Comparison of ENCODE assay signal across 3 cellular contexts in the genomic region with DNA sequence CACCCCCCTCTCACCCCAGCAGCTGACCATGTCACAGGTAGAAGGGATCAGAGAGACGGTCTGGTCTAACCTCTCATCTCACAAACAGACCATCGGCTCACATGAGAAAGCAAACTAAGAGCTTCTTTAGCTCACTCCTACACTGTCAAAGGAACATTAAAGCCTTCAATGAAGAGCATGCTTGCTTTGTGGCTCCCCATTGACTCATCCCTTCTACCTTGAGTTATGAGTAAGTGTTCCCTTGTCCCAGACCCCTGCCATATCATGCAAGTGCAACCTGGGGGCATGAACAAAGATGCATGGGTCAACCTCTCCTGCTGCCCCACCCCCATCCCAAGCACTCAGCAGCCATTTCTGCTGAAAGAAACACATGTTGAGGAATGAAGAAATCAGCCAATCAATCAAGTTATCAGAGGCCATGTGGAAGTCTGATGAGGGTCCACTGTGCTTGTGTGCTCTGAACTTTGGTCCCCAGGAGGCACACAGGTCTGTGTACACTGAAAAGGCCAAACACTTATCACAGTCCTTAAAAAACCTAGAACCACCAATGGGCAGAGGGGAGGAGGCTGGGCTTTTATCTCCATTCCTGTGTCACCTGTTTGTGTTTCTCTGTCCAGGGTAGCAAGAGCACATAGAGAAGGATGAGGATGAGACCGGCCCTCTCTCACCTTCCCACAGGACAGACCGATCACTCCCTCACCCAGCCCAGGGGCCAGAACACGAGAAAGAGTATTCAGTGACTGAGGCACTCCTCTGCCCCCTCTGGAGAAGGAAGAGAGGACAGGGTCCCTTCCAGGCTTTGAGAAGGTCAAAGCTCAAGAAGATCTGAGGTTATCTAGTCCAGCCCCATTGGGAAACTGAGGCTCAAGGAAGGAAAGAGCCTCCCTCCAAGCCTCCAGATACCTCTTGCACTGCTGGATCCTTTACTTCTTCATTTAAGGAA.
TF ChIP-seq lines count a peak whose summit lies in the region.

No MANE protein-coding gene starts in this region.

TF ChIP-seq in HCT116, 20 proteins besides CTCF, POLR2A, EP300 and RAD21:
- TF ChIP-seq, protein P1, sequence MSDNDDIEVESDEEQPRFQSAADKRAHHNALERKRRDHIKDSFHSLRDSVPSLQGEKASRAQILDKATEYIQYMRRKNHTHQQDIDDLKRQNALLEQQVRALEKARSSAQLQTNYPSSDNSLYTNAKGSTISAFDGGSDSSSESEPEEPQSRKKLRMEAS (IDR thresholded peaks at IDR 0.05), result no peak
TF ChIP-seq in HCT116: peak in this region for 0.

TF ChIP-seq in WTC11, 78 proteins besides CTCF, POLR2A, EP300 and RAD21 (continues in another document):
- no peak for TF ChIP-seq PRRX2 (CRISPR knock-in tag; IDR thresholded peaks at IDR 0.05)
- TF ChIP-seq, protein P2, sequence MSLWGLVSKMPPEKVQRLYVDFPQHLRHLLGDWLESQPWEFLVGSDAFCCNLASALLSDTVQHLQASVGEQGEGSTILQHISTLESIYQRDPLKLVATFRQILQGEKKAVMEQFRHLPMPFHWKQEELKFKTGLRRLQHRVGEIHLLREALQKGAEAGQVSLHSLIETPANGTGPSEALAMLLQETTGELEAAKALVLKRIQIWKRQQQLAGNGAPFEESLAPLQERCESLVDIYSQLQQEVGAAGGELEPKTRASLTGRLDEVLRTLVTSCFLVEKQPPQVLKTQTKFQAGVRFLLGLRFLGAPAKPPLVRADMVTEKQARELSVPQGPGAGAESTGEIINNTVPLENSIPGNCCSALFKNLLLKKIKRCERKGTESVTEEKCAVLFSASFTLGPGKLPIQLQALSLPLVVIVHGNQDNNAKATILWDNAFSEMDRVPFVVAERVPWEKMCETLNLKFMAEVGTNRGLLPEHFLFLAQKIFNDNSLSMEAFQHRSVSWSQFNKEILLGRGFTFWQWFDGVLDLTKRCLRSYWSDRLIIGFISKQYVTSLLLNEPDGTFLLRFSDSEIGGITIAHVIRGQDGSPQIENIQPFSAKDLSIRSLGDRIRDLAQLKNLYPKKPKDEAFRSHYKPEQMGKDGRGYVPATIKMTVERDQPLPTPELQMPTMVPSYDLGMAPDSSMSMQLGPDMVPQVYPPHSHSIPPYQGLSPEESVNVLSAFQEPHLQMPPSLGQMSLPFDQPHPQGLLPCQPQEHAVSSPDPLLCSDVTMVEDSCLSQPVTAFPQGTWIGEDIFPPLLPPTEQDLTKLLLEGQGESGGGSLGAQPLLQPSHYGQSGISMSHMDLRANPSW (CRISPR knock-in tag; conservative IDR thresholded peaks at IDR 0.05; ENCODE audit: low read depth), result no peak
- TF ChIP-seq, protein P3, sequence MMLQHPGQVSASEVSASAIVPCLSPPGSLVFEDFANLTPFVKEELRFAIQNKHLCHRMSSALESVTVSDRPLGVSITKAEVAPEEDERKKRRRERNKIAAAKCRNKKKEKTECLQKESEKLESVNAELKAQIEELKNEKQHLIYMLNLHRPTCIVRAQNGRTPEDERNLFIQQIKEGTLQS (CRISPR knock-in tag; conservative IDR thresholded peaks at IDR 0.05), result no peak
- no peak for TF ChIP-seq KAT7 (CRISPR knock-in tag; IDR thresholded peaks at IDR 0.05; ENCODE audit: borderline replicate concordance)
- TF ChIP-seq RORB (CRISPR knock-in tag; IDR thresholded peaks at IDR 0.05), result no peak
- TF ChIP-seq, protein P4, sequence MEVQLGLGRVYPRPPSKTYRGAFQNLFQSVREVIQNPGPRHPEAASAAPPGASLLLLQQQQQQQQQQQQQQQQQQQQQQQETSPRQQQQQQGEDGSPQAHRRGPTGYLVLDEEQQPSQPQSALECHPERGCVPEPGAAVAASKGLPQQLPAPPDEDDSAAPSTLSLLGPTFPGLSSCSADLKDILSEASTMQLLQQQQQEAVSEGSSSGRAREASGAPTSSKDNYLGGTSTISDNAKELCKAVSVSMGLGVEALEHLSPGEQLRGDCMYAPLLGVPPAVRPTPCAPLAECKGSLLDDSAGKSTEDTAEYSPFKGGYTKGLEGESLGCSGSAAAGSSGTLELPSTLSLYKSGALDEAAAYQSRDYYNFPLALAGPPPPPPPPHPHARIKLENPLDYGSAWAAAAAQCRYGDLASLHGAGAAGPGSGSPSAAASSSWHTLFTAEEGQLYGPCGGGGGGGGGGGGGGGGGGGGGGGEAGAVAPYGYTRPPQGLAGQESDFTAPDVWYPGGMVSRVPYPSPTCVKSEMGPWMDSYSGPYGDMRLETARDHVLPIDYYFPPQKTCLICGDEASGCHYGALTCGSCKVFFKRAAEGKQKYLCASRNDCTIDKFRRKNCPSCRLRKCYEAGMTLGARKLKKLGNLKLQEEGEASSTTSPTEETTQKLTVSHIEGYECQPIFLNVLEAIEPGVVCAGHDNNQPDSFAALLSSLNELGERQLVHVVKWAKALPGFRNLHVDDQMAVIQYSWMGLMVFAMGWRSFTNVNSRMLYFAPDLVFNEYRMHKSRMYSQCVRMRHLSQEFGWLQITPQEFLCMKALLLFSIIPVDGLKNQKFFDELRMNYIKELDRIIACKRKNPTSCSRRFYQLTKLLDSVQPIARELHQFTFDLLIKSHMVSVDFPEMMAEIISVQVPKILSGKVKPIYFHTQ (CRISPR knock-in tag; IDR thresholded peaks at IDR 0.05), result no peak
- no peak for TF ChIP-seq ZNF232 (CRISPR knock-in tag; IDR thresholded peaks at IDR 0.05)
- TF ChIP-seq, protein P5, sequence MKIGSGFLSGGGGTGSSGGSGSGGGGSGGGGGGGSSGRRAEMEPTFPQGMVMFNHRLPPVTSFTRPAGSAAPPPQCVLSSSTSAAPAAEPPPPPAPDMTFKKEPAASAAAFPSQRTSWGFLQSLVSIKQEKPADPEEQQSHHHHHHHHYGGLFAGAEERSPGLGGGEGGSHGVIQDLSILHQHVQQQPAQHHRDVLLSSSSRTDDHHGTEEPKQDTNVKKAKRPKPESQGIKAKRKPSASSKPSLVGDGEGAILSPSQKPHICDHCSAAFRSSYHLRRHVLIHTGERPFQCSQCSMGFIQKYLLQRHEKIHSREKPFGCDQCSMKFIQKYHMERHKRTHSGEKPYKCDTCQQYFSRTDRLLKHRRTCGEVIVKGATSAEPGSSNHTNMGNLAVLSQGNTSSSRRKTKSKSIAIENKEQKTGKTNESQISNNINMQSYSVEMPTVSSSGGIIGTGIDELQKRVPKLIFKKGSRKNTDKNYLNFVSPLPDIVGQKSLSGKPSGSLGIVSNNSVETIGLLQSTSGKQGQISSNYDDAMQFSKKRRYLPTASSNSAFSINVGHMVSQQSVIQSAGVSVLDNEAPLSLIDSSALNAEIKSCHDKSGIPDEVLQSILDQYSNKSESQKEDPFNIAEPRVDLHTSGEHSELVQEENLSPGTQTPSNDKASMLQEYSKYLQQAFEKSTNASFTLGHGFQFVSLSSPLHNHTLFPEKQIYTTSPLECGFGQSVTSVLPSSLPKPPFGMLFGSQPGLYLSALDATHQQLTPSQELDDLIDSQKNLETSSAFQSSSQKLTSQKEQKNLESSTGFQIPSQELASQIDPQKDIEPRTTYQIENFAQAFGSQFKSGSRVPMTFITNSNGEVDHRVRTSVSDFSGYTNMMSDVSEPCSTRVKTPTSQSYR (CRISPR knock-in tag; IDR thresholded peaks at IDR 0.05), result no peak
- no peak for TF ChIP-seq NR2C2 (CRISPR knock-in tag; IDR thresholded peaks at IDR 0.05)
- TF ChIP-seq, protein P6, sequence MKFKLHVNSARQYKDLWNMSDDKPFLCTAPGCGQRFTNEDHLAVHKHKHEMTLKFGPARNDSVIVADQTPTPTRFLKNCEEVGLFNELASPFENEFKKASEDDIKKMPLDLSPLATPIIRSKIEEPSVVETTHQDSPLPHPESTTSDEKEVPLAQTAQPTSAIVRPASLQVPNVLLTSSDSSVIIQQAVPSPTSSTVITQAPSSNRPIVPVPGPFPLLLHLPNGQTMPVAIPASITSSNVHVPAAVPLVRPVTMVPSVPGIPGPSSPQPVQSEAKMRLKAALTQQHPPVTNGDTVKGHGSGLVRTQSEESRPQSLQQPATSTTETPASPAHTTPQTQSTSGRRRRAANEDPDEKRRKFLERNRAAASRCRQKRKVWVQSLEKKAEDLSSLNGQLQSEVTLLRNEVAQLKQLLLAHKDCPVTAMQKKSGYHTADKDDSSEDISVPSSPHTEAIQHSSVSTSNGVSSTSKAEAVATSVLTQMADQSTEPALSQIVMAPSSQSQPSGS (CRISPR knock-in tag; IDR thresholded peaks at IDR 0.05; ENCODE audit: borderline replicate concordance, low read depth), result no peak

TF ChIP-seq in liver, 16 proteins besides CTCF, POLR2A, EP300 and RAD21:
- TF ChIP-seq RXRA (IDR thresholded peaks at IDR 0.05) (peak; percentile 94 to 97), HNF4A (conservative IDR thresholded peaks at IDR 0.05) (peak; percentile 98 to 99), NR2F2 (IDR thresholded peaks at IDR 0.05) (peak; percentile 72), GABPA (IDR thresholded peaks at IDR 0.05 in 1 of 2, conservative IDR thresholded peaks at IDR 0.05 in 1 of 2) (no peak), FOXA1 (IDR thresholded peaks at IDR 0.05) (peak; percentile 74), FOXA2 (IDR thresholded peaks at IDR 0.05) (peak; percentile 77), TAF1 (conservative IDR thresholded peaks at IDR 0.05) (no peak), YY1 (IDR thresholded peaks at IDR 0.05) (peak; percentile 75), SP1 (IDR thresholded peaks at IDR 0.05) (peak; percentile 96), EGR1 (IDR thresholded peaks at IDR 0.05; ENCODE audit: low read depth in 2 of 2) (peak in 1 of 2 donors; percentile 45), HNF4G (IDR thresholded peaks at IDR 0.05) (peak; percentile 93), JUND (IDR thresholded peaks at IDR 0.05) (peak in 1 of 2 donors; percentile 81)
- TF ChIP-seq, protein P3 (IDR thresholded peaks at IDR 0.05), result peak; percentile 20
- TF ChIP-seq, protein P1 (IDR thresholded peaks at IDR 0.05), result peak; percentile 75
- TF ChIP-seq, protein P7, sequence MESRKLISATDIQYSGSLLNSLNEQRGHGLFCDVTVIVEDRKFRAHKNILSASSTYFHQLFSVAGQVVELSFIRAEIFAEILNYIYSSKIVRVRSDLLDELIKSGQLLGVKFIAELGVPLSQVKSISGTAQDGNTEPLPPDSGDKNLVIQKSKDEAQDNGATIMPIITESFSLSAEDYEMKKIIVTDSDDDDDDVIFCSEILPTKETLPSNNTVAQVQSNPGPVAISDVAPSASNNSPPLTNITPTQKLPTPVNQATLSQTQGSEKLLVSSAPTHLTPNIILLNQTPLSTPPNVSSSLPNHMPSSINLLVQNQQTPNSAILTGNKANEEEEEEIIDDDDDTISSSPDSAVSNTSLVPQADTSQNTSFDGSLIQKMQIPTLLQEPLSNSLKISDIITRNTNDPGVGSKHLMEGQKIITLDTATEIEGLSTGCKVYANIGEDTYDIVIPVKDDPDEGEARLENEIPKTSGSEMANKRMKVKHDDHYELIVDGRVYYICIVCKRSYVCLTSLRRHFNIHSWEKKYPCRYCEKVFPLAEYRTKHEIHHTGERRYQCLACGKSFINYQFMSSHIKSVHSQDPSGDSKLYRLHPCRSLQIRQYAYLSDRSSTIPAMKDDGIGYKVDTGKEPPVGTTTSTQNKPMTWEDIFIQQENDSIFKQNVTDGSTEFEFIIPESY (IDR thresholded peaks at IDR 0.05), result peak; percentile 69
- TF ChIP-seq, protein P8, sequence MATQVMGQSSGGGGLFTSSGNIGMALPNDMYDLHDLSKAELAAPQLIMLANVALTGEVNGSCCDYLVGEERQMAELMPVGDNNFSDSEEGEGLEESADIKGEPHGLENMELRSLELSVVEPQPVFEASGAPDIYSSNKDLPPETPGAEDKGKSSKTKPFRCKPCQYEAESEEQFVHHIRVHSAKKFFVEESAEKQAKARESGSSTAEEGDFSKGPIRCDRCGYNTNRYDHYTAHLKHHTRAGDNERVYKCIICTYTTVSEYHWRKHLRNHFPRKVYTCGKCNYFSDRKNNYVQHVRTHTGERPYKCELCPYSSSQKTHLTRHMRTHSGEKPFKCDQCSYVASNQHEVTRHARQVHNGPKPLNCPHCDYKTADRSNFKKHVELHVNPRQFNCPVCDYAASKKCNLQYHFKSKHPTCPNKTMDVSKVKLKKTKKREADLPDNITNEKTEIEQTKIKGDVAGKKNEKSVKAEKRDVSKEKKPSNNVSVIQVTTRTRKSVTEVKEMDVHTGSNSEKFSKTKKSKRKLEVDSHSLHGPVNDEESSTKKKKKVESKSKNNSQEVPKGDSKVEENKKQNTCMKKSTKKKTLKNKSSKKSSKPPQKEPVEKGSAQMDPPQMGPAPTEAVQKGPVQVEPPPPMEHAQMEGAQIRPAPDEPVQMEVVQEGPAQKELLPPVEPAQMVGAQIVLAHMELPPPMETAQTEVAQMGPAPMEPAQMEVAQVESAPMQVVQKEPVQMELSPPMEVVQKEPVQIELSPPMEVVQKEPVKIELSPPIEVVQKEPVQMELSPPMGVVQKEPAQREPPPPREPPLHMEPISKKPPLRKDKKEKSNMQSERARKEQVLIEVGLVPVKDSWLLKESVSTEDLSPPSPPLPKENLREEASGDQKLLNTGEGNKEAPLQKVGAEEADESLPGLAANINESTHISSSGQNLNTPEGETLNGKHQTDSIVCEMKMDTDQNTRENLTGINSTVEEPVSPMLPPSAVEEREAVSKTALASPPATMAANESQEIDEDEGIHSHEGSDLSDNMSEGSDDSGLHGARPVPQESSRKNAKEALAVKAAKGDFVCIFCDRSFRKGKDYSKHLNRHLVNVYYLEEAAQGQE (IDR thresholded peaks at IDR 0.05), result peak; percentile 89
